19 cellular contexts compared by ENCODE assay signal in the genomic region with DNA sequence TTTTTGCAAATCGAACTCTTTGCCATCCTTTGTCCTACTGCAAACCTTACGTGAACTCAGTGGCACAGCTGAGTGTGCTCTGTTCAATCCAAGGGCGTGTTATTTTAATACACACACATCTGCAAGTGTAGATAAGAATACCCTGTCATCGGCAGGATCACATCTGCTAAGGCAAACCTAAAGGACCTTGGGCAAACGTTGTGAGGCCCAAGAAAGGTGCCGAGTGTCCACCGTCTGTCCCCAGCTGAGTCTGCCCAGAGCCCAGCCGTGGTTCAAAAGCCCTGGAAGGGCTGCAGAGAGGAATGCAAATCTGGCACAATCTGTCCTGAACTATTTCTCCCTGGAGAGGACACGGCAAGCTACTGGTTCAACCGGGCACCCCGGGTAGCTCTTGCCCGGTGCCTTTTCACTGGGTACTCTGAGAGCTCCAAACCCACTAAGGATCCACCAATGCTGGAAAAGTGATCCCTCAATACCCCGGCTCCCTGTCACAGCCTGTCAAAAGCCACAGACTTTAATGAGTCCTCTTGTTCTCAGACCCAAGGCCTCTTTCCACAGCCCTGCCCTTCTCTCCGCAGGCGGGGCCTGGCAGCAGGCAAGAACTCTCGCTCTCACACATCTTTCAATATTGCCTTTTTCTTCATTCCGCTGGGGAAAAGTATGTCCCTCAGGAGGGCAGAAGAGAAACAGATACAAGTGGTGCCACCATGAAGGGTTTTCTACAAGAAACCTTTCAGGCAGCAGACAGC. TPM values are rescaled to one million over a fixed set of nuclear protein-coding genes. Genes with fewer than 3 reads are reported as not detected.
DNase-seq lines count a peak whose midpoint lies in the region; ATAC-seq and TF ChIP-seq lines count a peak whose summit lies in the region.
"Had no signal": no experiment of that assay in that cellular context is flagged by ENCODE, and none has a peak within 500 bp of the region (broad histone marks: within the 10 kb centered on the region; RNA-seq: fewer than 3 reads in every experiment).

No MANE protein-coding gene starts in this region.

- H3K4me3 ChIP-seq in SK-N-SH (ENCODE audit: low read depth in 2 of 2, low read length in 1 of 2) (no peak overlapping the region), esophagus (ENCODE audit: low read depth in 1 of 2, low read length in 2 of 2) (no peak overlapping the region), left lung (no peak overlapping the region), tibial artery (peak overlapping the region in 1 of 2 donors; percentile 5)
- H3K4me3 ChIP-seq: breast epithelium, SJSA1, upper lobe of left lung had no signal

- H3K4me1 ChIP-seq in SK-N-SH (ENCODE audit: control insufficient read depth in 1 of 2, insufficient read depth in 2 of 2, low read depth in 1 of 2, low read length in 1 of 2) (peaks cover 14 to 18% of the 10 kb centered on the region in 2 experiments; a peak in 3 of 4 replicates), esophagus (ENCODE audit: control insufficient read depth in 2 of 2, insufficient read depth in 2 of 2, low read length in 1 of 2) (peaks cover 11 to 13% of the 10 kb centered on the region in 2 donors), left lung (peaks cover 0 to 1% of the 10 kb centered on the region in 2 donors), tibial artery (peaks cover 0 to 72% (median 44%) of the 10 kb centered on the region in 4 donors)
- H3K4me1 ChIP-seq: parathyroid adenoma had no signal

- WGBS in SK-N-SH (ENCODE audit: low lambda C conversion rate), result 85% methylated on average over 15 of the region's 17 CpGs
- 47 to 51% methylated on average over 17 of the region's 17 CpGs for WGBS in esophagus, 2 donors

- peaks cover 89% of the 10 kb centered on the region for H4K20me1 ChIP-seq in SK-N-SH (ENCODE audit: insufficient read depth)

- H3K9ac ChIP-seq in SK-N-SH, result no peak overlapping the region
- H3K9ac ChIP-seq: parathyroid adenoma had no signal

- ATAC-seq in SK-N-SH treated with all-trans-retinoic acid at 6 μM for 48 hours (peak; percentile 17; the same call in 1 of the 3 replicates), left lung (peak; percentile 57), GM18858 (IDR thresholded peaks at IDR 0.05; ENCODE audit: unreplicated experiment) (no peak)
- ATAC-seq: HCT116 had no signal

- no peaks in the 10 kb centered on the region for H3K36me3 ChIP-seq in SK-N-SH (replicated peaks in 1 of 2; ENCODE audit: control insufficient read depth in 1 of 2, insufficient read depth in 2 of 2, low read length in 1 of 2)
- no peaks in the 10 kb centered on the region for H3K36me3 ChIP-seq in esophagus (ENCODE audit: control insufficient read depth in 2 of 2, insufficient read depth in 2 of 2, low read length in 1 of 2)
- H3K36me3 ChIP-seq in left lung, result no peaks in the 10 kb centered on the region
- H3K36me3 ChIP-seq in tibial artery, result no peaks in the 10 kb centered on the region
- H3K36me3 ChIP-seq: breast epithelium, upper lobe of left lung had no signal

- peaks cover 17% of the 10 kb centered on the region for H3F3A ChIP-seq in SK-N-SH (replicated peaks; ENCODE audit: insufficient read depth)

- H3K79me2 ChIP-seq in SK-N-SH (ENCODE audit: insufficient read depth), result peaks cover 100% of the 10 kb centered on the region
- H3K79me2 ChIP-seq: parathyroid adenoma had no signal

- CTCF ChIA-PET in SK-N-SH (lab: Yijun Ruan, JAX), result interaction anchor here (0.9 to 1.0 kb wide), 2 partner anchors 70 to 554 kb away, joined by 3 read pairs; no protein-coding TSS in a partner anchor

- H3K4me2 ChIP-seq in SK-N-SH, result no peak overlapping the region

- TF ChIP-seq CTCF in SK-N-SH (IDR thresholded peaks at IDR 0.05) (no peak), left lung (IDR thresholded peaks at IDR 0.05) (no peak), tibial artery (IDR thresholded peaks at IDR 0.05) (no peak)

- POLR2A ChIA-PET in SK-N-SH (lab: Yijun Ruan, JAX), result no interaction called here

- H3K9me2 ChIP-seq in SK-N-SH, result no peaks in the 10 kb centered on the region

- H3K27ac ChIP-seq in SK-N-SH (ENCODE audit: low read depth in 2 of 2, low read length in 1 of 2) (no peak overlapping the region; a peak in 2 of 4 replicates), esophagus (ENCODE audit: low read depth in 2 of 2, low read length in 1 of 2) (peak overlapping the region; percentile 62 to 77), left lung (no peak overlapping the region), tibial artery (peak overlapping the region; percentile 44 to 71)
- H3K27ac ChIP-seq: 22Rv1, breast epithelium, parathyroid adenoma, SJSA1, upper lobe of left lung had no signal

- H3K27me3 ChIP-seq in SK-N-SH (ENCODE audit: insufficient read depth), result no peaks in the 10 kb centered on the region
- no peaks in the 10 kb centered on the region for H3K27me3 ChIP-seq in esophagus (ENCODE audit: control insufficient read depth in 1 of 2, insufficient read depth in 2 of 2, low read length in 2 of 2)
- no peaks in the 10 kb centered on the region for H3K27me3 ChIP-seq in left lung
- H3K27me3 ChIP-seq in tibial artery, result no peaks in the 10 kb centered on the region
- H3K27me3 ChIP-seq: breast epithelium, SJSA1, upper lobe of left lung had no signal

- H3K9me3 ChIP-seq in SK-N-SH, result no peaks in the 10 kb centered on the region
- no peaks in the 10 kb centered on the region for H3K9me3 ChIP-seq in esophagus (ENCODE audit: control insufficient read depth in 2 of 2, insufficient read depth in 1 of 2, low read depth in 1 of 2, low read length in 1 of 2)
- H3K9me3 ChIP-seq in left lung, result no peaks in the 10 kb centered on the region
- no peaks in the 10 kb centered on the region for H3K9me3 ChIP-seq in tibial artery
- H3K9me3 ChIP-seq: breast epithelium, SJSA1, upper lobe of left lung had no signal

- no peak for TF ChIP-seq RAD21 in SK-N-SH (IDR thresholded peaks at IDR 0.05; ENCODE audit: low read length)

- no peak for TF ChIP-seq EP300 in SK-N-SH (IDR thresholded peaks at IDR 0.05; ENCODE audit: borderline replicate concordance in 1 of 2, low read depth in 1 of 2, low read length in 1 of 2)

- intact Hi-C loops in left lung (cut with DNase I) (no loop called here), tibial artery (cut with DNase I; ENCODE audit: low total_unique reads) (no loop called here)

- H2AFZ ChIP-seq in SK-N-SH (ENCODE audit: low read depth), result no peak overlapping the region
- H2AFZ ChIP-seq: parathyroid adenoma had no signal

- DNase-seq in SK-N-SH, result no peak
- no peak for DNase-seq in left lung
- no peak for DNase-seq in tibial artery
- no peak for DNase-seq in stimulated activated naive CD4-positive, alpha-beta T cell (lab: John Stamatoyannopoulos, UW)
- DNase-seq in midbrain (lab: John Stamatoyannopoulos, UW), result no peak
- DNase-seq: activated CD4-positive, alpha-beta T cell treated with anti-CD3 and anti-CD28 coated beads, Interleukin-2, amount 50 U/mL, for 4 hours; activated T-cell treated with anti-CD3 and anti-CD28 coated beads, Interleukin-2, amount 50 U/mL, for 1 hour; Karpas-422; NCI-H1105; NCI-H524; upper lobe of left lung had no signal

TF ChIP-seq in SK-N-SH treated with all-trans-retinoic acid at 6 μM for 48 hours, 23 proteins besides CTCF, POLR2A, EP300 and RAD21:
- TF ChIP-seq ZC3H10 (CRISPR knock-in tag; IDR thresholded peaks at IDR 0.05), result no peak

TF ChIP-seq in SK-N-SH, 30 proteins besides CTCF, POLR2A, EP300 and RAD21 (continues in another document):
- TF ChIP-seq, protein P1, sequence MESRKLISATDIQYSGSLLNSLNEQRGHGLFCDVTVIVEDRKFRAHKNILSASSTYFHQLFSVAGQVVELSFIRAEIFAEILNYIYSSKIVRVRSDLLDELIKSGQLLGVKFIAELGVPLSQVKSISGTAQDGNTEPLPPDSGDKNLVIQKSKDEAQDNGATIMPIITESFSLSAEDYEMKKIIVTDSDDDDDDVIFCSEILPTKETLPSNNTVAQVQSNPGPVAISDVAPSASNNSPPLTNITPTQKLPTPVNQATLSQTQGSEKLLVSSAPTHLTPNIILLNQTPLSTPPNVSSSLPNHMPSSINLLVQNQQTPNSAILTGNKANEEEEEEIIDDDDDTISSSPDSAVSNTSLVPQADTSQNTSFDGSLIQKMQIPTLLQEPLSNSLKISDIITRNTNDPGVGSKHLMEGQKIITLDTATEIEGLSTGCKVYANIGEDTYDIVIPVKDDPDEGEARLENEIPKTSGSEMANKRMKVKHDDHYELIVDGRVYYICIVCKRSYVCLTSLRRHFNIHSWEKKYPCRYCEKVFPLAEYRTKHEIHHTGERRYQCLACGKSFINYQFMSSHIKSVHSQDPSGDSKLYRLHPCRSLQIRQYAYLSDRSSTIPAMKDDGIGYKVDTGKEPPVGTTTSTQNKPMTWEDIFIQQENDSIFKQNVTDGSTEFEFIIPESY (IDR thresholded peaks at IDR 0.05; ENCODE audit: borderline replicate concordance, low read depth), result no peak
- TF ChIP-seq GATA2 (CRISPR knock-in tag; IDR thresholded peaks at IDR 0.05) (no peak), FOSL2 (IDR thresholded peaks at IDR 0.05; ENCODE audit: borderline replicate concordance, low read depth) (no peak), ELF1 (IDR thresholded peaks at IDR 0.05) (no peak), USF1 (IDR thresholded peaks at IDR 0.05; ENCODE audit: borderline replicate concordance, low read depth) (no peak), FOXM1 (IDR thresholded peaks at IDR 0.05; ENCODE audit: low read depth) (no peak), RCOR1 (IDR thresholded peaks at IDR 0.05; ENCODE audit: low read length) (no peak)

RNA-seq across cellular contexts. Expression of gene SLC7A1, which starts 17.0 kb away (rescaled TPM):
- polyA plus RNA-seq in SK-N-SH (2012; rRNA removed) (9.3 and 14.0 TPM in 2 replicates), esophagus (10 to 100 TPM; 34.9 to 51.2 TPM)
- 9.1 and 11.8 TPM in 2 replicates for polyA plus RNA-seq in SK-N-SH (2012; cell fraction: cytosol; rRNA removed)
- 15.4 and 20.8 TPM in 2 replicates for polyA plus RNA-seq in SK-N-SH (2012; cell fraction: nucleus; rRNA removed)
- 10 to 100 TPM; 29.6 to 54.2 TPM for total RNA-seq in left lung

Comparison
In these comparisons a context has a peak if more than half of its experiments do, and no peak if none do; other contexts are left out.
1. H3K27ac ChIP-seq: peak in esophagus (2 of 2) and tibial artery (2 of 2); none in SK-N-SH (0 of 2) and left lung (0 of 2).